1 cellular context compared by ENCODE assay signal in the genomic region with DNA sequence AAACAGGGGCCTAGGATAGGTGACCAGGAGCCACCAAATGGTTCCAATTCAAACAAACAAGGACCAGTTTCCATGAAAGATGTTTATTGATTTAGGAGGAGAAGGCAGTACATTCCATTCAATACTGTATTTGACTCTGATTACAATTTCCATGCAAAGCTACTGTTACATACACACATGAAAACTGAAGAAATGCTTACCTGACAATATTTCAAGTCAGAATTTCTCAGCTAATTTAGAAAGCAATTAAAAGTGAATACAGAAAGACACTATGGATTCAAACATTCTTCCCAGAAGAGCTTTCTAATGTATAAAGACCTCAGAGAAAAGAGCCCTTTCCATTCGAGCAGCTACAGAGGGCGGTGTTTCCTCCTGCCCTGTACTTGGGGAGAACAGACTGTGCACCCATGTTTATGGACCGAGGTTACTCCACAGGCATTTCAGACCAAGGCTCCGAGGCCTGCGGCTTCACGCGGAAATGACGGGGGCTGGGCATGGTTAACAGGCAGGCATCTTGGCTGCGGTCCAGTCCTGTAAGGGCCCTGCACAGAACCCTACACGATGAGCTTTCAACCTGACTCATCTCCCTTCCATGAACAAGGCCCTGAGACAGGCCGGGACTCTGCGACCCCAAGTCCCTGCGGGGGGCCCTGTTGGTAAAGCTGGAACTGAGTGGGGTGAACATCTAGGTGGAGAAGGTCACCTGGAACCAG.
TF ChIP-seq lines count a peak whose summit lies in the region.

No MANE protein-coding gene starts in this region.

TF ChIP-seq in SK-N-SH, 30 proteins besides CTCF, POLR2A, EP300 and RAD21 (continued from another document):
- TF ChIP-seq, protein P1, sequence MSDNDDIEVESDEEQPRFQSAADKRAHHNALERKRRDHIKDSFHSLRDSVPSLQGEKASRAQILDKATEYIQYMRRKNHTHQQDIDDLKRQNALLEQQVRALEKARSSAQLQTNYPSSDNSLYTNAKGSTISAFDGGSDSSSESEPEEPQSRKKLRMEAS (IDR thresholded peaks at IDR 0.05; ENCODE audit: low read depth) = peak; percentile 91
- TF ChIP-seq FOXM1 (IDR thresholded peaks at IDR 0.05; ENCODE audit: low read depth) (no peak), TCF12 (IDR thresholded peaks at IDR 0.05) (peak; percentile 66; the same call in 1 of the 2 replicates), CHD2 (IDR thresholded peaks at IDR 0.05; ENCODE audit: low read length, partially characterized antibody) (peak; percentile 69), JUND (IDR thresholded peaks at IDR 0.05) (peak; percentile 48; the same call in 1 of the 2 replicates), MXI1 (IDR thresholded peaks at IDR 0.05; ENCODE audit: low read depth, low read length) (0 out of 2 replicates have a peak, but pooled peaks have one; percentile 36), FOSL2 (IDR thresholded peaks at IDR 0.05; ENCODE audit: borderline replicate concordance, low read depth) (peak; percentile 70), NFIC (IDR thresholded peaks at IDR 0.05; ENCODE audit: borderline replicate concordance) (peak; percentile 96), RXRA (IDR thresholded peaks at IDR 0.05; ENCODE audit: borderline replicate concordance, low read depth) (no peak)
